ENCODE assay signal across 1 cellular context in genomic region chr15:60179786-60180391, GRCh38.
TF ChIP-seq lines count a peak whose summit lies in the region.

No MANE protein-coding gene starts in this region.

TF ChIP-seq in GM23338, 12 proteins besides CTCF, POLR2A, EP300 and RAD21 (continued from another document):
- TF ChIP-seq ZNF462 (CRISPR knock-in tag; IDR thresholded peaks at IDR 0.05) (no peak), ZNF114 (CRISPR knock-in tag; IDR thresholded peaks at IDR 0.05) (no peak), JUNB (IDR thresholded peaks at IDR 0.05; ENCODE audit: unreplicated experiment) (no peak), EZH2phosphoT487 (IDR thresholded peaks at IDR 0.05; ENCODE audit: unreplicated experiment) (no peak), REST (IDR thresholded peaks at IDR 0.05; ENCODE audit: unreplicated experiment) (no peak), NANOG (IDR thresholded peaks at IDR 0.05; ENCODE audit: borderline replicate concordance) (no peak), EZH2 (IDR thresholded peaks at IDR 0.05; ENCODE audit: low read depth, unreplicated experiment) (no peak)
